ENCODE assay signal across 1 cellular context in genomic region chr18:11947214-11948119, GRCh38.
TF ChIP-seq lines count a peak whose summit lies in the region.

No MANE protein-coding gene starts in this region.

TF ChIP-seq in GM12878, 131 proteins besides CTCF, POLR2A, EP300 and RAD21 (continued from another document):
- TF ChIP-seq CEBPZ (IDR thresholded peaks at IDR 0.05; ENCODE audit: low read depth, low read length) (no peak), EGR1 (IDR thresholded peaks at IDR 0.05; ENCODE audit: borderline replicate concordance in 1 of 2, low read depth in 2 of 2, low read length in 2 of 2) (peak in 1 of 2 experiments; percentile 36; a peak in 1 of 3 replicates), IRF3 (IDR thresholded peaks at IDR 0.05) (no peak), ZNF274 (IDR thresholded peaks at IDR 0.05; ENCODE audit: insufficient read depth, insufficient read length) (no peak), WRNIP1 (IDR thresholded peaks at IDR 0.05; ENCODE audit: borderline replicate concordance, low read depth, low read length) (no peak)
